ENCODE assay signal across 8 cellular contexts in the genomic region with DNA sequence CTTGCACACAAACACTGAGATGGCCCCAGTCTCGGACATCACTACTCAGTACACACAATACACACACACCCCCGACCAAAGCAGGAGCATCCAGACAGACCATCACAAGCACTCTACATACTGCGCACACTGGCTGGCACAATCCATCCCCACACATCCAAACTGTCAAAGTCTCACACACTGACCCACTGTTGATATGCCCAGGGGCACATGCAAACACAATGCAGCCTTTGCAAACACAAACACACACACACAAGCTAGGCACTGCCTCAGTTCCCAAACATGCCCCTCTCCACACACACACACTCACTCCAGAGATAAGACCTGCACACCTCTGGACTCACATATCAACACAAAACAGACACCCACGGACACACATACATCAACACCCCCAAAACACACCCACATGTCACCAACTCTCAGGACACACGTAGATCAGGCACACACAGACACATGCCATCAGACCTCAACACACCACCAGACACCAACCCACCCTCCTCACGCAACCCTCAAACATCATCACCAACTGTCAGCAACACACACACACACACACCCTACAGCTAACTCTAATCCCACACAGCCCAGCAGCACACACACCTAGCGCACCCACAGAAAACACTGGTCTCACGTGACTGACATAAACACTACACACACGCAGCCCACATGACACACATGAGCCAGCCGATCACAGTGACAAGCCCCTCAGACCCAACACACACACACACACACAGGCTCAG. TPM values are rescaled to one million over a fixed set of nuclear protein-coding genes. Genes with fewer than 3 reads are reported as not detected.
A peak's percentile ranks its signal among the peaks of the same experiment; 100 is the strongest.
DNase-seq lines count a peak whose midpoint lies in the region; ATAC-seq and TF ChIP-seq lines count a peak whose summit lies in the region.

No MANE protein-coding gene starts in this region.

- no peaks in the 10 kb centered on the region for H3K27me3 Mint-ChIP-seq in MCF 10A (ENCODE audit: insufficient read depth, unreplicated experiment)

- H3K4me3 Mint-ChIP-seq in MCF 10A (ENCODE audit: unreplicated experiment), result no peak overlapping the region

- no TSS peak for BruUV-seq in MCF 10A (replicated peaks; lab: Mats Ljungman, UMichigan)

- H3K4me1 ChIP-seq in MM.1S (ENCODE audit: low read length), result peaks cover 36% of the 10 kb centered on the region

- no peak for ATAC-seq in GM19035 (IDR thresholded peaks at IDR 0.05; ENCODE audit: unreplicated experiment)

- H3K36me3 Mint-ChIP-seq in MCF 10A (ENCODE audit: insufficient read depth, unreplicated experiment), result peaks cover 21% of the 10 kb centered on the region

- no peaks in the 10 kb centered on the region for H3K9me3 ChIP-seq in MM.1S (replicated peaks; ENCODE audit: insufficient read depth, low read length)

- no peaks in the 10 kb centered on the region for H3K27me3 ChIP-seq in MM.1S (replicated peaks; ENCODE audit: insufficient read depth, low read length)

- no peaks in the 10 kb centered on the region for H3K9me2 ChIP-seq in MM.1S (replicated peaks; ENCODE audit: insufficient read depth, low read length)

- H3K79me2 ChIP-seq in MM.1S (ENCODE audit: low read length), result peaks cover 12% of the 10 kb centered on the region; the same call in 1 of the 2 replicates

- no peaks in the 10 kb centered on the region for H3K36me3 ChIP-seq in MM.1S (replicated peaks; ENCODE audit: insufficient read depth, low read length)

- POLR2A ChIA-PET in MCF 10A (lab: Yijun Ruan, JAX), result interaction anchor here (0.6 to 7.8 kb wide), 8 partner anchors 12 to 1761 kb away, joined by 3 to 56 read pairs (median 7); a partner anchor contains a TSS

- no peak for TF ChIP-seq CTCF in MM.1S (IDR thresholded peaks at IDR 0.05; ENCODE audit: low read length)
- no peak for TF ChIP-seq CTCF in MCF 10A (IDR thresholded peaks at IDR 0.05; ENCODE audit: unreplicated experiment)

- peak overlapping the region; percentile 71; the same call in 1 of the 2 replicates for H3K9ac ChIP-seq in MM.1S (ENCODE audit: low read length)

- CTCF ChIA-PET in MCF 10A (lab: Yijun Ruan, JAX), result interaction anchor here (0.6 to 1.6 kb wide), 2 partner anchors 15 to 1263 kb away, joined by 4 to 5 read pairs; no protein-coding TSS in a partner anchor

- peaks cover 18% of the 10 kb centered on the region for H3K4me1 Mint-ChIP-seq in MCF 10A (ENCODE audit: insufficient read depth, unreplicated experiment)

- H3K4me3 ChIP-seq in MM.1S (ENCODE audit: low read length), result peak overlapping the region; percentile 83

- peak overlapping the region; percentile 25; the same call in 1 of the 2 replicates for H3K27ac ChIP-seq in MM.1S (ENCODE audit: low read length)

- peaks cover 47% of the 10 kb centered on the region for H3F3A ChIP-seq in MM.1S (ENCODE audit: insufficient read depth, low read length)

- H3K27ac Mint-ChIP-seq in MCF 10A (ENCODE audit: low read depth, unreplicated experiment), result no peak overlapping the region

- H3K4me2 ChIP-seq in MM.1S (ENCODE audit: low read depth, low read length), result peak overlapping the region; percentile 98; the same call in 1 of the 2 replicates

- intact Hi-C loops in MCF 10A (cut with micrococcal nuclease), result no loop called here

- no peak overlapping the region for H2AFZ ChIP-seq in MM.1S (ENCODE audit: low read length)

- DNase-seq in EH (ENCODE audit: low read depth) (peak; percentile 43), MM.1S (no peak), MCF 10A (ENCODE audit: unreplicated experiment) (peak; percentile 31), lung microvascular endothelial cell (ENCODE audit: low read depth in 2 of 2) (peak; percentile 58 to 64), cortex of kidney (lab: John Stamatoyannopoulos, UW) (no peak), NCI-H146 treated with DMSO at 0.1 percent for 48 hours (lab: John Stamatoyannopoulos, UW; ENCODE audit: unreplicated experiment) (no peak), HK-2 (ENCODE audit: unreplicated experiment) (no peak)

- no peaks in the 10 kb centered on the region for H3K9me3 Mint-ChIP-seq in MCF 10A (ENCODE audit: unreplicated experiment)

- no peaks in the 10 kb centered on the region for H4K20me1 ChIP-seq in MM.1S (ENCODE audit: insufficient read depth, low read length)

RNA-seq across cellular contexts. Expression of a gene that starts 1.9 kb away (rescaled TPM):
- total RNA-seq in MCF 10A (2022), result 16.2 and 19.6 TPM in 2 replicates
- total RNA-seq in lung microvascular endothelial cell, result 16.5 and 21.4 TPM in 2 replicates

RNA-seq across cellular contexts. Expression of a gene that starts 27.2 kb away (rescaled TPM):
- total RNA-seq in MCF 10A (2022), result 35.0 and 39.0 TPM in 2 replicates
- total RNA-seq in lung microvascular endothelial cell, result 3.3 and 4.6 TPM in 2 replicates

RNA-seq across cellular contexts. Expression of a gene that starts 45.6 kb away (rescaled TPM):
- total RNA-seq in MCF 10A (2022) (15.0 and 16.8 TPM in 2 replicates), lung microvascular endothelial cell (0.65 and 1.2 TPM in 2 replicates)

Comparison
In these comparisons a context has a peak if more than half of its experiments do, and no peak if none do; other contexts are left out.
1. DNase-seq: peak in EH (single experiment), MCF 10A (single experiment) and lung microvascular endothelial cell (2 of 2); none in MM.1S (single experiment), cortex of kidney (single experiment), NCI-H146 treated with DMSO at 0.1 percent for 48 hours (single experiment) and HK-2 (single experiment).